15 cellular contexts compared by ENCODE assay signal in genomic region chr15:57356178-57356577, GRCh38. TPM values are rescaled to one million over a fixed set of nuclear protein-coding genes. Genes with fewer than 3 reads are reported as not detected.
"Had no signal": no experiment of that assay in that cellular context is flagged by ENCODE, and none has a peak within 500 bp of the region (broad histone marks: within the 10 kb centered on the region; RNA-seq: fewer than 3 reads in every experiment).

No MANE protein-coding gene starts in this region.

- DNase-seq: activated CD4-positive, alpha-beta T cell treated with anti-CD3 and anti-CD28 coated beads for 36 hours; activated CD4-positive, alpha-beta T cell treated with anti-CD3 and anti-CD28 coated beads, Interleukin-2, amount 50 U/mL, for 48 hours; activated gamma-delta T cell treated with Interleukin-2 at 50 U/mL for 16 hours; effector CD8-positive, alpha-beta T cell; heart right ventricle; nephron progenitor cell; right cardiac atrium; small intestine; stimulated activated CD4-positive, alpha-beta T cell treated with anti-CD3 and anti-CD28 coated beads, Interleukin-4, amount 100 ng/mL, for 1 hour; stimulated activated naive B cell treated with anti-CD40 and anti-IgM and Interleukin-4, amounts not matched to agents 10 μg/mL and 1 μg/mL and 100 μg/mL, for 72 hours; SW 1271; T-helper 2 cell had no signal

- FAIRE-seq: small intestine had no signal

- H3K27ac ChIP-seq: esophagus muscularis mucosa, heart right ventricle, prostate gland, tibial nerve had no signal

- H3K4me1 ChIP-seq: esophagus muscularis mucosa, heart right ventricle, prostate gland, tibial nerve had no signal

- H3K9me3 ChIP-seq: esophagus muscularis mucosa, heart right ventricle, prostate gland, tibial nerve had no signal

- H3K36me3 ChIP-seq: esophagus muscularis mucosa, heart right ventricle, prostate gland, tibial nerve had no signal

- H3K27me3 ChIP-seq: esophagus muscularis mucosa, tibial nerve had no signal

- H3K4me3 ChIP-seq: esophagus muscularis mucosa, heart right ventricle, prostate gland, tibial nerve had no signal

- ATAC-seq: activated CD4-positive, alpha-beta T cell treated with anti-CD3 and anti-CD28 coated beads for 36 hours; heart right ventricle; right cardiac atrium; stimulated activated naive B cell treated with anti-CD40 and anti-IgM and Interleukin-4, amounts not matched to agents 10 μg/mL and 1 μg/mL and 100 μg/mL, for 72 hours had no signal

RNA-seq across cellular contexts. Expression of gene CGNL1, which starts 20.1 kb away (rescaled TPM):
- total RNA-seq: activated CD4-positive, alpha-beta T cell treated with anti-CD3 and anti-CD28 coated beads for 36 hours had no signal
